Comparison of ENCODE assay signal across 14 cellular contexts in the genomic region with DNA sequence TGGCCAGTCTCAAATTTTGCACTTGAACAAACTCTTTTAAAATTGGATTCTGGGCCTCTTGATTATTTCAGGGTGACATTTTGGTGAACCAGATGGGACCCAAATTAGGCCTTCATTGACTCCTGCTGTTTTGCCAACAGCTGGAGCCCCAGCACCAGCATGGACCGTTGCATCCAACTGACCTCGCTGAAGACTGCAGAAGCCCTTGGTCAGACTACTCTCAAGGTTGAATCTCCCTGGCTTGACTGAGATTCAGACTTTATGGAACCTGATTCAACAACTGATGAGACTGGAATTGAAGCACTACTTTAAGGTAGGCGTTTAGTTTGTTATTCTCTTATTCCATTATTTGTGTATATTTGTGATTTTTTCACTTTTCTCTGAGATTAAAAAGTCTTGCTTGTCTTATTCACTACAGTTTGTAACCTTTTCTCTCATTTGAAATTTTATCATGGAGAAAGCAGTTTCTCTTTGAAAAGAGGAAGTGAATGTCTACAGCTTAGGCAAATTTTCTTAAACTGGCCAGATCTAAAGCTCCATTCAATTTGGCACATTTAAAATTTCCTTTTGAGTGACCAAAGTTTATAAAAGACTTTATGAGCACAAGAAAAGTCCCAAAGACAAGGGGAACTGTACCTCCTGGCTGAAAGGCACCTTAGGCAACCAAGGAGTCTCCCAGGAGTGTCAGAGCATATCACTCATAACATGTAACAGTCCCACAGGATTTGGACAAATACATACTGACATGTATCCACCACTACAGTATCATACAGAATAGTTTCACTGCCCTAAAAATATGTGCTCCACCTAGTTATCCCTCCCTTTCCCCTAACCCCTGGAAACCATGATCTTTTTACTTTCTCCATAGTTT. TPM values are rescaled to one million over a fixed set of nuclear protein-coding genes. Genes with fewer than 3 reads are reported as not detected.
DNase-seq lines count a peak whose midpoint lies in the region; ATAC-seq and TF ChIP-seq lines count a peak whose summit lies in the region.
"Had no signal": no experiment of that assay in that cellular context is flagged by ENCODE, and none has a peak within 500 bp of the region (broad histone marks: within the 10 kb centered on the region; RNA-seq: fewer than 3 reads in every experiment).

No MANE protein-coding gene starts in this region.

- H3K9me3 Mint-ChIP-seq in activated B cell treated with CpG ODN at 0.5 μM for 24 hours, result no peaks in the 10 kb centered on the region
- H3K9me3 Mint-ChIP-seq: activated T-helper 1 cell treated with anti-CD3 and anti-CD28 coated beads, Interleukin-12 subunit alpha, Interleukin-12 subunit beta, Interleukin-2, Interleukin-4 antibody, amounts not matched to agents 30 ng/mL and 10 ng/mL and 1 ng/mL, durations not matched to agents 14 hours and 24 hours and 36 hours; effector memory CD8-positive, alpha-beta T cell; nephron; type B pancreatic cell had no signal

- H3K27ac Mint-ChIP-seq in activated B cell treated with CpG ODN at 0.5 μM for 24 hours, result peak overlapping the region; percentile 96
- H3K27ac Mint-ChIP-seq: activated T-helper 1 cell treated with anti-CD3 and anti-CD28 coated beads, Interleukin-12 subunit alpha, Interleukin-12 subunit beta, Interleukin-2, Interleukin-4 antibody, amounts not matched to agents 30 ng/mL and 10 ng/mL and 1 ng/mL, durations not matched to agents 14 hours and 24 hours and 36 hours; type B pancreatic cell had no signal

- TF ChIP-seq CTCF in activated B cell treated with CpG ODN at 0.5 μM for 24 hours (IDR thresholded peaks at IDR 0.05), result no peak

- CTCF ChIA-PET in activated B cell treated with CpG ODN at 0.5 μM for 24 hours (lab: Charles Lee), result interaction anchor here (0.9 to 2.1 kb wide), 6 partner anchors 31 to 306 kb away, joined by 3 to 10 read pairs (median 3); a partner anchor contains a TSS

- peak; percentile 83 for ATAC-seq in GM18511 (IDR thresholded peaks at IDR 0.05; ENCODE audit: unreplicated experiment)
- ATAC-seq in GM21528 (IDR thresholded peaks at IDR 0.05; ENCODE audit: low FRiP score, unreplicated experiment), result peak; percentile 71
- peak; percentile 64 for ATAC-seq in HG03442 (IDR thresholded peaks at IDR 0.05; ENCODE audit: unreplicated experiment)
- ATAC-seq in activated B cell treated with CpG ODN at 0.5 μM for 24 hours (ENCODE audit: low read depth), result peak; percentile 67
- ATAC-seq in left lobe of liver, result no peak
- ATAC-seq: effector memory CD8-positive, alpha-beta T cell had no signal

- intact Hi-C loops in activated B cell treated with CpG ODN at 0.5 μM for 24 hours (cut with micrococcal nuclease), result loop anchor here (1.0 to 10.0 kb wide), 3 partner anchors 68 to 310 kb away; a partner anchor contains a TSS

- H3K4me1 Mint-ChIP-seq in activated B cell treated with CpG ODN at 0.5 μM for 24 hours, result peaks cover 36% of the 10 kb centered on the region
- H3K4me1 Mint-ChIP-seq: nephron had no signal

- DNase-seq in activated B cell treated with CpG ODN at 0.5 μM for 24 hours (no peak), left lobe of liver (ENCODE audit: low spot score) (no peak), NCI-H446 (lab: John Stamatoyannopoulos, UW) (no peak), T1000 (lab: John Stamatoyannopoulos, UW) (no peak), mesenteric fat pad (ENCODE audit: low spot score) (no peak)
- DNase-seq: effector memory CD8-positive, alpha-beta T cell; NCI-H446 treated with DMSO at 0.1 percent for 48 hours; T-helper 9 cell had no signal

- H3K27me3 Mint-ChIP-seq in activated B cell treated with CpG ODN at 0.5 μM for 24 hours, result no peaks in the 10 kb centered on the region
- H3K27me3 Mint-ChIP-seq: effector memory CD8-positive, alpha-beta T cell; type B pancreatic cell had no signal

- H3K4me3 Mint-ChIP-seq in activated B cell treated with CpG ODN at 0.5 μM for 24 hours, result peak overlapping the region; percentile 58
- H3K4me3 Mint-ChIP-seq: activated T-helper 1 cell treated with anti-CD3 and anti-CD28 coated beads, Interleukin-12 subunit alpha, Interleukin-12 subunit beta, Interleukin-2, Interleukin-4 antibody, amounts not matched to agents 30 ng/mL and 10 ng/mL and 1 ng/mL, durations not matched to agents 14 hours and 24 hours and 36 hours; effector memory CD8-positive, alpha-beta T cell; nephron; type B pancreatic cell had no signal

- POLR2A ChIA-PET in activated B cell treated with CpG ODN at 0.5 μM for 24 hours (lab: Charles Lee), result interaction anchor here (0.5 to 1.6 kb wide), 7 partner anchors 22 to 307 kb away, joined by 3 to 6 read pairs (median 3); a partner anchor contains a TSS

- H3K36me3 Mint-ChIP-seq in activated B cell treated with CpG ODN at 0.5 μM for 24 hours (ENCODE audit: low read depth), result peaks cover 13% of the 10 kb centered on the region

RNA-seq across cellular contexts. Expression of a gene that starts 41.4 kb away (rescaled TPM):
- 16.5 and 18.9 TPM in 2 replicates for total RNA-seq in activated B cell treated with CpG ODN at 0.5 μM for 24 hours
- total RNA-seq in left lobe of liver, result 13.4 TPM
- 13.4 TPM for total RNA-seq in mesenteric fat pad
